ENCODE assay signal across 21 cellular contexts in genomic region chr6:140828833-140829232, GRCh38.
"Had no signal": no experiment of that assay in that cellular context is flagged by ENCODE, and none has a peak within 500 bp of the region (broad histone marks: within the 10 kb centered on the region; RNA-seq: fewer than 3 reads in every experiment).

No MANE protein-coding gene starts in this region.

- H3K4me3 ChIP-seq: esophagus muscularis mucosa, gastroesophageal sphincter, lung, spleen, testis, transverse colon had no signal

- H3K9me3 ChIP-seq: esophagus muscularis mucosa, gastroesophageal sphincter, spleen, testis, transverse colon had no signal

- H3K27ac ChIP-seq: epithelial cell of prostate, esophagus muscularis mucosa, gastroesophageal sphincter, spleen, testis, transverse colon had no signal

- H3K36me3 ChIP-seq: esophagus muscularis mucosa, gastroesophageal sphincter, spleen, transverse colon had no signal

- ATAC-seq: gastroesophageal sphincter; left colon; left ventricle myocardium superior; sciatic nerve; stimulated activated memory B cell treated with anti-CD40 and anti-IgM and Interleukin-4, amounts not matched to agents 10 μg/mL and 1 μg/mL and 100 μg/mL, for 72 hours had no signal

- H3K4me1 ChIP-seq: spleen, testis, transverse colon had no signal

- H3K27me3 ChIP-seq: dorsolateral prefrontal cortex, esophagus muscularis mucosa, gastroesophageal sphincter, spleen, testis, transverse colon had no signal

- DNase-seq: cortex of kidney; effector memory CD4-positive, alpha-beta T cell; foreskin fibroblast; immature natural killer cell; left colon; left ventricle myocardium superior; mesendoderm; naive B cell; spleen; stimulated activated CD4-positive, alpha-beta T cell treated with anti-CD3 and anti-CD28 coated beads, Interleukin-15, amount 100 ng/mL, for 24 hours; stimulated activated CD4-positive, alpha-beta T cell treated with anti-CD3 and anti-CD28 coated beads, Interleukin-1b, Interleukin-23, amount 100 ng/mL, for 48 hours; stimulated activated CD4-positive, alpha-beta T cell treated with anti-CD3 and anti-CD28 coated beads, Interleukin-4, amount 100 ng/mL, for 24 hours; testis; transverse colon had no signal
